Comparison of ENCODE assay signal across 8 cellular contexts in the genomic region with DNA sequence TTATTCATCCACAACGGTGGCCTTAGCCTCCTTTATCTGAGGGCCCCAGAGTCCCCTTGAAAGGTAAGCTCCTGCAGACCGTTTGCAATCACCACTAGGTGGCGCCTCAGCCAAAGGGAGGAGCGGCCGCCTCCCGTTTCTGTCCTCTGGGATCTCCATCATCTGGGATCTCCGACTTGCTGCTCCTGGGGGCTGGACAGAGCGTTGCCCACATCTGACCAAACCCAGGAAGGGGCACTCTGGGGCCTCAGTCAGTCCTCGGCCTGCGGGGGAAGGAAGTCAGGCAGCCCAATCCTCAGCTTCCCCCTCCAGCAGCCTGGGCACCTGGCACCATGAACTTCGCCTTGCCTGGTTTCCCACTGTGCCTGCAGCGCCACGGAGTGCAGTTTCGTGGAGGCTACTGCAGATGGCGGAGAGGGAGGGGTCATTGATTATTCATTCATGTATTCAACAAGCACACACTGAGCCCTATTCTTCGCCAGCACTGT. TPM values are rescaled to one million over a fixed set of nuclear protein-coding genes. Genes with fewer than 3 reads are reported as not detected.
DNase-seq lines count a peak whose midpoint lies in the region; ATAC-seq, FAIRE-seq and TF ChIP-seq lines count a peak whose summit lies in the region.

No MANE protein-coding gene starts in this region.

- no peak overlapping the region for H3K9ac ChIP-seq in GM12878 (ENCODE audit: control insufficient read depth, insufficient read depth, low read length)

- no peaks in the 10 kb centered on the region for H3K79me2 ChIP-seq in GM12878 (ENCODE audit: control insufficient read depth, insufficient read depth, low read length)

- no peak for TF ChIP-seq POLR2A in GM12878 (IDR thresholded peaks at IDR 0.05; ENCODE audit: low read depth, low read length)

- BruUV-seq in GM12878 (replicated peaks; lab: Mats Ljungman, UMichigan), result no TSS peak

- peak; percentile 77 to 83 (median 83) for TF ChIP-seq CTCF in GM12878 (IDR thresholded peaks at IDR 0.05 in 2 of 3, conservative IDR thresholded peaks at IDR 0.05 in 1 of 3; ENCODE audit: control insufficient read depth in 2 of 3, extremely low read depth in 1 of 3, insufficient read depth in 1 of 3, low read depth in 3 of 3, low read length in 3 of 3)

- DNase-seq in NCI-H524 (lab: John Stamatoyannopoulos, UW), result peak; percentile 69 to 82
- DNase-seq in NCI-H524 treated with DMSO at 0.1 percent for 48 hours (lab: John Stamatoyannopoulos, UW), result no peak
- peak; percentile 54 for DNase-seq in NCI-H128 (lab: John Stamatoyannopoulos, UW; ENCODE audit: unreplicated experiment)
- DNase-seq in T-helper 9 cell, result peak; percentile 57
- no peak for DNase-seq in GM12878 (ENCODE audit: low read depth, low spot score)
- peak; percentile 86 for DNase-seq in iPS-NIHi7 (ENCODE audit: extremely low spot score)
- DNase-seq in stimulated activated CD4-positive, alpha-beta T cell treated with anti-CD3 and anti-CD28 coated beads, Interleukin-15, amount 100 ng/mL, for 24 hours, result peak; percentile 76

- no peak overlapping the region for H2AFZ ChIP-seq in GM12878 (ENCODE audit: control insufficient read depth, low read depth, low read length)

- in situ Hi-C loops in GM12878 (cut with MboI), result loop anchor here (25.0 kb wide), 1 partner anchor 410 kb away; no protein-coding TSS in a partner anchor

- H3K4me3 ChIP-seq in GM12878, result no peak overlapping the region

- no peak for TF ChIP-seq EP300 in GM12878 (IDR thresholded peaks at IDR 0.05; ENCODE audit: borderline replicate concordance in 1 of 2, control insufficient read depth in 1 of 2, low read depth in 2 of 2, low read length in 2 of 2)

- H3K36me3 ChIP-seq in GM12878 (ENCODE audit: control insufficient read depth in 2 of 2, insufficient read depth in 2 of 2, low read length in 1 of 2), result no peaks in the 10 kb centered on the region

- TF ChIP-seq RAD21 in GM12878 (IDR thresholded peaks at IDR 0.05; ENCODE audit: insufficient read depth, low read depth, low read length), result peak; percentile 59

- peak; percentile 59 for FAIRE-seq in GM12878 (lab: Jason Lieb, UNC)

- peaks cover 0 to 1% of the 10 kb centered on the region in 2 experiments; a peak in 2 of 4 replicates for H3K27me3 ChIP-seq in GM12878 (replicated peaks in 1 of 2; ENCODE audit: control insufficient read depth in 2 of 2, insufficient read depth in 2 of 2, low read length in 1 of 2)

- peak; percentile 91 for ATAC-seq in GM12878
- no peak for ATAC-seq in HG02840 (IDR thresholded peaks at IDR 0.05; ENCODE audit: low FRiP score, unreplicated experiment)

- RAD21 ChIA-PET in GM12878 (lab: Charles Lee; ENCODE audit: unreplicated experiment), result interaction anchor here (0.5 to 4.4 kb wide), 8 partner anchors 9 to 213 kb away, joined by 3 to 21 read pairs (median 4); no protein-coding TSS in a partner anchor

- H4K20me1 ChIP-seq in GM12878 (ENCODE audit: control insufficient read depth, insufficient read depth), result no peaks in the 10 kb centered on the region; the same call in 1 of the 2 replicates

- 5% methylated on average over 16 of the region's 16 CpGs for WGBS in GM12878 (ENCODE audit: insufficient coverage, insufficient replicate concordance, low lambda C conversion rate, missing lambda C conversion rate)

- SMC1A ChIA-PET in GM12878 (lab: Charles Lee; ENCODE audit: uncharacterized antibody, unreplicated experiment), result interaction anchor here (3.4 kb wide), 1 partner anchor 177 kb away, joined by 31 read pairs; no protein-coding TSS in a partner anchor

- POLR2A ChIA-PET in GM12878 (lab: Charles Lee), result no interaction called here

- H3K27ac ChIP-seq in GM12878 (ENCODE audit: control insufficient read depth, insufficient read depth), result no peak overlapping the region

- H3K4me2 ChIP-seq in GM12878 (ENCODE audit: control insufficient read depth, insufficient read depth), result no peak overlapping the region

- H3K9me3 ChIP-seq in GM12878 (replicated peaks; ENCODE audit: control insufficient read depth, insufficient read depth, low read length), result no peaks in the 10 kb centered on the region

- CTCF ChIA-PET in GM12878 (lab: Yijun Ruan, JAX), result interaction anchor here (0.6 to 16.8 kb wide), 29 partner anchors 8 to 823 kb away, joined by 3 to 571 read pairs (median 4); no protein-coding TSS in a partner anchor

- no peaks in the 10 kb centered on the region for H3K4me1 ChIP-seq in GM12878 (ENCODE audit: control insufficient read depth, insufficient read depth, low read length)

- intact Hi-C loops in GM12878 (cut with micrococcal nuclease; ENCODE audit: unreplicated experiment), result loop anchor here (2.0 kb wide), 1 partner anchor 176 kb away; no protein-coding TSS in a partner anchor

TF ChIP-seq in GM12878, 131 proteins besides CTCF, POLR2A, EP300 and RAD21:
- TF ChIP-seq SMC3 (IDR thresholded peaks at IDR 0.05; ENCODE audit: borderline replicate concordance, low read length), result peak; percentile 60
- peak; percentile 29 for TF ChIP-seq IKZF1 (conservative IDR thresholded peaks at IDR 0.05)
- TF ChIP-seq, protein P1, sequence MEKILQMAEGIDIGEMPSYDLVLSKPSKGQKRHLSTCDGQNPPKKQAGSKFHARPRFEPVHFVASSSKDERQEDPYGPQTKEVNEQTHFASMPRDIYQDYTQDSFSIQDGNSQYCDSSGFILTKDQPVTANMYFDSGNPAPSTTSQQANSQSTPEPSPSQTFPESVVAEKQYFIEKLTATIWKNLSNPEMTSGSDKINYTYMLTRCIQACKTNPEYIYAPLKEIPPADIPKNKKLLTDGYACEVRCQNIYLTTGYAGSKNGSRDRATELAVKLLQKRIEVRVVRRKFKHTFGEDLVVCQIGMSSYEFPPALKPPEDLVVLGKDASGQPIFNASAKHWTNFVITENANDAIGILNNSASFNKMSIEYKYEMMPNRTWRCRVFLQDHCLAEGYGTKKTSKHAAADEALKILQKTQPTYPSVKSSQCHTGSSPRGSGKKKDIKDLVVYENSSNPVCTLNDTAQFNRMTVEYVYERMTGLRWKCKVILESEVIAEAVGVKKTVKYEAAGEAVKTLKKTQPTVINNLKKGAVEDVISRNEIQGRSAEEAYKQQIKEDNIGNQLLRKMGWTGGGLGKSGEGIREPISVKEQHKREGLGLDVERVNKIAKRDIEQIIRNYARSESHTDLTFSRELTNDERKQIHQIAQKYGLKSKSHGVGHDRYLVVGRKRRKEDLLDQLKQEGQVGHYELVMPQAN (conservative IDR thresholded peaks at IDR 0.05), result no peak
- TF ChIP-seq SIN3A (IDR thresholded peaks at IDR 0.05; ENCODE audit: low read depth, low read length), result no peak
- TF ChIP-seq CHD1 (IDR thresholded peaks at IDR 0.05; ENCODE audit: low read depth, low read length), result no peak

RNA-seq across cellular contexts. Expression of gene TP53I11, which starts 23.5 kb away (rescaled TPM):
- total RNA-seq in GM12878 (2013; cell fraction: nucleolus; rRNA removed), result not detected in 2 replicates
- total RNA-seq in GM12878 (2014; rRNA removed), result 0.17 TPM in 1 of 2 replicates, not detected in the other
- total RNA-seq in GM12878 (2014; rRNA removed; fragmentation: Illumina TruSeq; extraction: Trizol), result not detected in 2 replicates
- 0.21 and 0.23 TPM in 2 replicates for total RNA-seq in GM12878 (2021)
- 0.30 TPM for polyA plus RNA-seq in GM12878 (2011; ENCODE audit: low read depth)
- polyA plus RNA-seq in GM12878 (2011; rRNA removed), result 0.10 and 0.27 TPM in 2 replicates
- polyA plus RNA-seq in GM12878 (2011; cell fraction: cytosol; rRNA removed), result 0.39 and 0.60 TPM in 2 replicates
- 0.57 and 0.85 TPM in 2 replicates for polyA plus RNA-seq in GM12878 (2011; cell fraction: nucleus; rRNA removed)
- 1.2 and 1.5 TPM in 2 replicates for polyA plus RNA-seq in GM12878 (2012)
- 0.03 TPM in 1 of 2 replicates, not detected in the other for polyA plus RNA-seq in GM12878 (2014; fragmentation: Illumina TruSeq; extraction: Trizol)
- polyA plus RNA-seq in GM12878 (2014; fragmentation: Nextera tagmentation; extraction: Ambion mirVana), result not detected
- polyA plus RNA-seq in GM12878 (2014; rRNA removed), result 0.08 and 0.24 TPM in 2 replicates
- polyA plus RNA-seq in GM12878 (2016; fragmentation: Nextera tagmentation; extraction: Ambion mirVana), result under 1 TPM; 0.15 to 0.28 TPM
- 0.15 and 0.77 TPM in 2 replicates for polyA minus RNA-seq in GM12878 (2011; rRNA and poly(A)+ RNA removed)
- 1.1 TPM in 1 of 2 replicates, not detected in the other for polyA minus RNA-seq in GM12878 (2011; cell fraction: cytosol; rRNA and poly(A)+ RNA removed)
- polyA minus RNA-seq in GM12878 (2011; cell fraction: nucleus; rRNA and poly(A)+ RNA removed), result 0.60 and 1.4 TPM in 2 replicates

Comparison
In these comparisons a context has a peak if more than half of its experiments do, and no peak if none do; other contexts are left out.
1. DNase-seq: peak in NCI-H524 (2 of 2), NCI-H128 (single experiment), T-helper 9 cell (single experiment), iPS-NIHi7 (single experiment) and stimulated activated CD4-positive, alpha-beta T cell treated with anti-CD3 and anti-CD28 coated beads, Interleukin-15, amount 100 ng/mL, for 24 hours (single experiment); none in NCI-H524 treated with DMSO at 0.1 percent for 48 hours (single experiment) and GM12878 (single experiment).